19 cellular contexts compared by ENCODE assay signal in the genomic region with DNA sequence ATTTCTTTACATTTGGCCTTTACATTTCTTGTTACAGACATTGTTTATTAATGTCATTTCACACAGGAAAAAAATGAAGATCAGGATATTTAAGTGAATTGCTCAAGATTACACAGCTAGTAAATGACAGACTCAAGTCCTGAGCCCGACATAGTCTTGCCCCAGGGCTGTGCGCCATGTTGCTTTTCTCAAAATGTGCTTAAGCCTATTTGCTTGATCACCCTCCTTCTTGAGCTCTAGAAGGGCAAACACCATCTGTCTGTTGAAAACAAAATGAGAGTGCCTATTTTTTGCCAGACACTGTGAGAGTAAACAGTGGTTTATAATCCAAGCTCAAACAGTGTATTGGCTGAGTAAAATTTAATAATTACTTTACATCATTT. TPM values are rescaled to one million over a fixed set of nuclear protein-coding genes. Genes with fewer than 3 reads are reported as not detected.
A peak's percentile ranks its signal among the peaks of the same experiment; 100 is the strongest.
DNase-seq lines count a peak whose midpoint lies in the region; TF ChIP-seq lines count a peak whose summit lies in the region.
"Had no signal": no experiment of that assay in that cellular context is flagged by ENCODE, and none has a peak within 500 bp of the region (broad histone marks: within the 10 kb centered on the region; RNA-seq: fewer than 3 reads in every experiment).

No MANE protein-coding gene starts in this region.

- 86 to 94% methylated on average over 2 of the region's 2 CpGs for WGBS in mesodermal cell (ENCODE audit: insufficient coverage in 2 of 2), 2 experiments

- H3K36me3 ChIP-seq in SK-N-MC (ENCODE audit: insufficient read depth, low read length) (no peaks in the 10 kb centered on the region), mesodermal cell (ENCODE audit: control insufficient read depth, insufficient read depth, low read length) (no peaks in the 10 kb centered on the region)
- H3K36me3 ChIP-seq: spleen had no signal

- H3K9me3 ChIP-seq in SK-N-MC (ENCODE audit: low read depth, low read length) (no peaks in the 10 kb centered on the region), mesodermal cell (ENCODE audit: control insufficient read depth, low read length) (peaks cover 3% of the 10 kb centered on the region)
- H3K9me3 ChIP-seq: psoas muscle, spleen had no signal

- peaks cover 21% of the 10 kb centered on the region for H3K4me1 ChIP-seq in mesodermal cell (ENCODE audit: control insufficient read depth, insufficient read depth, low read length, poor library complexity, severe bottlenecking)
- H3K4me1 ChIP-seq: psoas muscle, spleen had no signal

- TF ChIP-seq CTCF in GM13977 (IDR thresholded peaks at IDR 0.05; ENCODE audit: extremely low read depth, insufficient read depth, missing control alignments) (no peak), GM13976 (IDR thresholded peaks at IDR 0.05; ENCODE audit: borderline replicate concordance, control extremely low read depth, extremely low read depth, insufficient read depth, missing control alignments) (no peak)

- H3K27ac ChIP-seq in SK-N-MC: peak overlapping the region; percentile 65; the same call in 1 of the 2 replicates
- peak overlapping the region; percentile 94 for H3K27ac ChIP-seq in mesodermal cell (ENCODE audit: low read depth, low read length, severe bottlenecking)
- H3K27ac ChIP-seq: psoas muscle, spleen had no signal

- no peak overlapping the region for H3K9ac ChIP-seq in SK-N-MC (ENCODE audit: insufficient read length)

- in situ Hi-C loops in GM13977 (cut with MboI; ENCODE audit: low pct_unique_long_range_greater_than_20kb, low sequenced_read_pairs, unreplicated experiment): no loop called here
- in situ Hi-C loops in GM13976 (cut with MboI; ENCODE audit: low sequenced_read_pairs, unreplicated experiment): loop anchor here (25.0 kb wide), 1 partner anchor 458 kb away; no protein-coding TSS in a partner anchor

- H3K4me3 ChIP-seq in SK-N-MC (no peak overlapping the region), mesodermal cell (ENCODE audit: extremely low read depth, insufficient read depth, low read length, poor library complexity, severe bottlenecking) (no peak overlapping the region)
- H3K4me3 ChIP-seq: psoas muscle, spleen had no signal

- DNase-seq in DMS 273 (lab: John Stamatoyannopoulos, UW; ENCODE audit: unreplicated experiment) (peak; percentile 67), M059J (ENCODE audit: low read depth) (peak; percentile 26), SK-N-MC (ENCODE audit: low read depth, low spot score) (no peak), NCI-H2196 treated with DMSO at 0.1 percent for 48 hours (lab: John Stamatoyannopoulos, UW; ENCODE audit: unreplicated experiment) (no peak), GM13977 (ENCODE audit: low spot score) (no peak), GM13976 (ENCODE audit: low spot score) (no peak), superior temporal gyrus (ENCODE audit: extremely low spot score) (no peak)
- DNase-seq: activated naive CD4-positive, alpha-beta T cell treated with anti-CD3 and anti-CD28 coated beads for 36 hours; activated T-cell treated with anti-CD3 and anti-CD28 coated beads for 4 hours; aorta; hypothalamus; NCI-H187 treated with DMSO at 0.1 percent for 48 hours; psoas muscle; spleen; stimulated activated CD8-positive, alpha-beta memory T cell treated with anti-CD3 and anti-CD28 coated beads, Interleukin-4, amount 100 ng/mL, for 48 hours; substantia nigra; T-helper 1 cell had no signal

RNA-seq across cellular contexts. Expression of a gene that starts 34.8 kb away (rescaled TPM):
- total RNA-seq in M059J (2014; rRNA removed; shearing (Covaris generic)): 9.7 and 9.8 TPM in 2 replicates
- 18.5 TPM for polyA plus RNA-seq in mesodermal cell (2013, experiment 1 of 2)
- polyA plus RNA-seq in mesodermal cell (2013, experiment 2 of 2): 24.7 TPM
- total RNA-seq: activated naive CD4-positive, alpha-beta T cell treated with anti-CD3 and anti-CD28 coated beads for 36 hours had no signal
- polyA plus RNA-seq: neural cell had no signal

Comparison
In these comparisons a context has a peak if more than half of its experiments do, and no peak if none do; other contexts are left out.
1. DNase-seq: peak in DMS 273 (single experiment) and M059J (single experiment); none in SK-N-MC (single experiment), NCI-H2196 treated with DMSO at 0.1 percent for 48 hours (single experiment), GM13977 (single experiment), GM13976 (single experiment) and superior temporal gyrus (single experiment).